In genomic region chr1:109228167-109228566, GRCh38 we compare ENCODE assay signal across 17 cellular contexts.
"Had no signal": no experiment of that assay in that cellular context is flagged by ENCODE, and none has a peak within 500 bp of the region (broad histone marks: within the 10 kb centered on the region; RNA-seq: fewer than 3 reads in every experiment).

No MANE protein-coding gene starts in this region.

- H3K36me3 ChIP-seq: ovary had no signal

- H3K27me3 ChIP-seq: dorsolateral prefrontal cortex, ovary, right lobe of liver, transverse colon, vagina had no signal

- H3K27me3 Mint-ChIP-seq: activated CD4-positive, alpha-beta memory T cell treated with anti-CD3 and anti-CD28 coated beads for 36 hours had no signal

- H3K4me3 ChIP-seq: dorsolateral prefrontal cortex, lung, ovary, right lobe of liver, smooth muscle cell, transverse colon, vagina had no signal

- H3K4me1 Mint-ChIP-seq: mesothelial cell of epicardium had no signal

- DNase-seq: activated CD4-positive, alpha-beta memory T cell treated with anti-CD3 and anti-CD28 coated beads for 36 hours; activated effector memory CD4-positive, alpha-beta T cell treated with anti-CD3 and anti-CD28 coated beads, Interleukin-2, amount 50 U/mL, for 16 hours; activated T-cell treated with anti-CD3 and anti-CD28 coated beads, Interleukin-2, amount 50 U/mL, for 48 hours; anterior cingulate cortex; dorsolateral prefrontal cortex; hypothalamus; ovary; right lobe of liver; stimulated activated CD4-positive, alpha-beta T cell treated with anti-CD3 and anti-CD28 coated beads, Interleukin-4, amount 100 ng/mL, for 4 hours; stimulated activated CD8-positive, alpha-beta memory T cell treated with anti-CD3 and anti-CD28 coated beads, Interleukin-4, amount 100 ng/mL, for 48 hours; stimulated activated naive CD4-positive, alpha-beta T cell treated with Interleukin-2 at 50 U/mL for 16 hours; transverse colon had no signal

- H3K9me3 Mint-ChIP-seq: activated CD4-positive, alpha-beta memory T cell treated with anti-CD3 and anti-CD28 coated beads for 36 hours; activated naive CD4-positive, alpha-beta T cell treated with anti-CD3 and anti-CD28 coated beads, Interleukin-2, amount 50 U/mL, for 72 hours; mesothelial cell of epicardium had no signal

- H3K4me3 Mint-ChIP-seq: activated CD4-positive, alpha-beta memory T cell treated with anti-CD3 and anti-CD28 coated beads for 36 hours; mesothelial cell of epicardium had no signal

- ATAC-seq: activated naive CD4-positive, alpha-beta T cell treated with anti-CD3 and anti-CD28 coated beads, Interleukin-2, amount 50 U/mL, for 72 hours had no signal

- H3K36me3 Mint-ChIP-seq: activated naive CD4-positive, alpha-beta T cell treated with anti-CD3 and anti-CD28 coated beads, Interleukin-2, amount 50 U/mL, for 72 hours had no signal

- H3K9me3 ChIP-seq: ovary, right lobe of liver, transverse colon, vagina had no signal

- H3K27ac Mint-ChIP-seq: activated CD4-positive, alpha-beta memory T cell treated with anti-CD3 and anti-CD28 coated beads for 36 hours; activated naive CD4-positive, alpha-beta T cell treated with anti-CD3 and anti-CD28 coated beads, Interleukin-2, amount 50 U/mL, for 72 hours; mesothelial cell of epicardium had no signal
